18 cellular contexts compared by ENCODE assay signal in genomic region chr1:11590395-11590794, GRCh38.
"Had no signal": no experiment of that assay in that cellular context is flagged by ENCODE, and none has a peak within 500 bp of the region (broad histone marks: within the 10 kb centered on the region; RNA-seq: fewer than 3 reads in every experiment).

No MANE protein-coding gene starts in this region.

- ATAC-seq: activated CD4-positive, CD25-positive, alpha-beta regulatory T cell treated with anti-CD3 and anti-CD28 coated beads, Interleukin-2, amount 50 U/mL, for 24 hours; left lung had no signal

- H3K27ac ChIP-seq: esophagus squamous epithelium, left lung, spleen, thyroid gland had no signal

- H3K4me3 ChIP-seq: esophagus squamous epithelium, left lung, spleen, thyroid gland had no signal

- H3K27ac Mint-ChIP-seq: activated CD4-positive, alpha-beta T cell treated with anti-CD3 and anti-CD28 coated beads, Interleukin-2, amount 10 ng/mL, durations not matched to agents 7 days and 5 days; dendritic cell treated with granulocyte-macrophage colony-stimulating factor and Interleukin-4, amounts not matched to agents 40 ng/mL and 50 ng/mL, for 4 days; nephron progenitor cell; T-helper 2 cell treated with Interferon-gamma antibody and Interleukin-4, amounts not matched to agents 5 μg/mL and 100 μg/mL, for 36 hours had no signal

- H3K4me1 ChIP-seq: esophagus squamous epithelium, spleen, thyroid gland had no signal

- H3K36me3 ChIP-seq: esophagus squamous epithelium, left lung, spleen, thyroid gland had no signal

- H3K9me3 Mint-ChIP-seq: activated CD4-positive, alpha-beta T cell treated with anti-CD3 and anti-CD28 coated beads, Interleukin-2, amount 10 ng/mL, durations not matched to agents 7 days and 5 days; dendritic cell treated with granulocyte-macrophage colony-stimulating factor and Interleukin-4, amounts not matched to agents 40 ng/mL and 50 ng/mL, for 4 days; nephron progenitor cell; T-helper 2 cell treated with Interferon-gamma antibody and Interleukin-4, amounts not matched to agents 5 μg/mL and 100 μg/mL, for 36 hours had no signal

- H3K4me3 Mint-ChIP-seq: activated CD4-positive, alpha-beta T cell treated with anti-CD3 and anti-CD28 coated beads, Interleukin-2, amount 10 ng/mL, durations not matched to agents 7 days and 5 days; dendritic cell treated with granulocyte-macrophage colony-stimulating factor and Interleukin-4, amounts not matched to agents 40 ng/mL and 50 ng/mL, for 4 days; nephron progenitor cell; T-helper 2 cell treated with Interferon-gamma antibody and Interleukin-4, amounts not matched to agents 5 μg/mL and 100 μg/mL, for 36 hours had no signal

- DNase-seq: activated CD4-positive, alpha-beta T cell treated with anti-CD3 and anti-CD28 coated beads, Interleukin-2, amount 10 ng/mL, durations not matched to agents 7 days and 5 days; activated CD8-positive, alpha-beta memory T cell treated with anti-CD3 and anti-CD28 coated beads, Interleukin-2, amount 50 U/mL, for 4 hours; activated effector memory CD4-positive, alpha-beta T cell treated with Interleukin-2 at 50 U/mL for 16 hours; activated naive CD4-positive, alpha-beta T cell treated with anti-CD3 and anti-CD28 coated beads, Interleukin-2, amount 50 U/mL, for 16 hours; activated T-cell treated with anti-CD3 and anti-CD28 coated beads, Interleukin-2, amount 50 U/mL, for 48 hours; effector memory CD4-positive, alpha-beta T cell; esophagus squamous epithelium; kidney; left lung; nephron progenitor cell; occipital lobe; posterior cingulate gyrus; spleen; stimulated activated naive CD4-positive, alpha-beta T cell treated with Interleukin-2 at 50 U/mL for 16 hours; thyroid gland had no signal

- H3K4me1 Mint-ChIP-seq: activated CD4-positive, alpha-beta T cell treated with anti-CD3 and anti-CD28 coated beads, Interleukin-2, amount 10 ng/mL, durations not matched to agents 7 days and 5 days had no signal

- FAIRE-seq: kidney had no signal

- H3K27me3 ChIP-seq: thyroid gland had no signal

- H3K9me3 ChIP-seq: esophagus squamous epithelium, left lung, thyroid gland had no signal
